In genomic region chr9:117869287-117869686, GRCh38 we compare ENCODE assay signal across 15 cellular contexts.
"Had no signal": no experiment of that assay in that cellular context is flagged by ENCODE, and none has a peak within 500 bp of the region (broad histone marks: within the 10 kb centered on the region; RNA-seq: fewer than 3 reads in every experiment).

No MANE protein-coding gene starts in this region.

- H3K9ac ChIP-seq: parathyroid adenoma had no signal

- H3K9me3 Mint-ChIP-seq: activated CD4-positive, alpha-beta T cell treated with anti-CD3 and anti-CD28 coated beads, Interleukin-2, amount 10 ng/mL, durations not matched to agents 7 days and 5 days; brain; central memory CD8-positive, alpha-beta T cell; naive B cell; stimulated activated naive CD8-positive, alpha-beta T cell treated with anti-CD3 and anti-CD28 coated beads, Interleukin-15, Interleukin-2, amounts not matched to agents 100 ng/mL and 50 ng/mL, for 24 hours had no signal

- H3K36me3 Mint-ChIP-seq: activated naive CD8-positive, alpha-beta T cell; brain; naive B cell had no signal

- H3K27ac Mint-ChIP-seq: activated CD4-positive, alpha-beta T cell treated with anti-CD3 and anti-CD28 coated beads, Interleukin-2, amount 10 ng/mL, durations not matched to agents 7 days and 5 days; activated naive CD8-positive, alpha-beta T cell; brain; naive B cell; stimulated activated naive CD8-positive, alpha-beta T cell treated with anti-CD3 and anti-CD28 coated beads, Interleukin-15, Interleukin-2, amounts not matched to agents 100 ng/mL and 50 ng/mL, for 24 hours had no signal

- H3K27ac ChIP-seq: parathyroid adenoma had no signal

- H3K4me1 Mint-ChIP-seq: activated CD4-positive, alpha-beta T cell treated with anti-CD3 and anti-CD28 coated beads, Interleukin-2, amount 10 ng/mL, durations not matched to agents 7 days and 5 days; central memory CD8-positive, alpha-beta T cell; naive B cell had no signal

- H3K4me3 Mint-ChIP-seq: activated CD4-positive, alpha-beta T cell treated with anti-CD3 and anti-CD28 coated beads, Interleukin-2, amount 10 ng/mL, durations not matched to agents 7 days and 5 days; activated naive CD8-positive, alpha-beta T cell; brain; central memory CD8-positive, alpha-beta T cell; naive B cell; stimulated activated naive CD8-positive, alpha-beta T cell treated with anti-CD3 and anti-CD28 coated beads, Interleukin-15, Interleukin-2, amounts not matched to agents 100 ng/mL and 50 ng/mL, for 24 hours had no signal

- DNase-seq: activated CD4-positive, alpha-beta T cell treated with anti-CD3 and anti-CD28 coated beads, Interleukin-2, amount 10 ng/mL, durations not matched to agents 7 days and 5 days; activated CD8-positive, alpha-beta memory T cell treated with anti-CD3 and anti-CD28 coated beads for 24 hours; amygdala; cortex of kidney; effector CD8-positive, alpha-beta T cell; hippocampal formation; naive B cell; stimulated activated CD4-positive, alpha-beta T cell treated with anti-CD3 and anti-CD28 coated beads, Interleukin-4, amount 100 ng/mL, for 1 hour; stimulated activated CD8-positive, alpha-beta memory T cell treated with anti-CD3 and anti-CD28 coated beads, Interleukin-4, amount 100 ng/mL, for 48 hours had no signal

- H2AFZ ChIP-seq: parathyroid adenoma had no signal

- H3K4me3 ChIP-seq: lung had no signal

- H3K79me2 ChIP-seq: parathyroid adenoma had no signal

- H3K4me1 ChIP-seq: parathyroid adenoma had no signal

- H3K27me3 Mint-ChIP-seq: brain had no signal
